17 cellular contexts compared by ENCODE assay signal in the genomic region with DNA sequence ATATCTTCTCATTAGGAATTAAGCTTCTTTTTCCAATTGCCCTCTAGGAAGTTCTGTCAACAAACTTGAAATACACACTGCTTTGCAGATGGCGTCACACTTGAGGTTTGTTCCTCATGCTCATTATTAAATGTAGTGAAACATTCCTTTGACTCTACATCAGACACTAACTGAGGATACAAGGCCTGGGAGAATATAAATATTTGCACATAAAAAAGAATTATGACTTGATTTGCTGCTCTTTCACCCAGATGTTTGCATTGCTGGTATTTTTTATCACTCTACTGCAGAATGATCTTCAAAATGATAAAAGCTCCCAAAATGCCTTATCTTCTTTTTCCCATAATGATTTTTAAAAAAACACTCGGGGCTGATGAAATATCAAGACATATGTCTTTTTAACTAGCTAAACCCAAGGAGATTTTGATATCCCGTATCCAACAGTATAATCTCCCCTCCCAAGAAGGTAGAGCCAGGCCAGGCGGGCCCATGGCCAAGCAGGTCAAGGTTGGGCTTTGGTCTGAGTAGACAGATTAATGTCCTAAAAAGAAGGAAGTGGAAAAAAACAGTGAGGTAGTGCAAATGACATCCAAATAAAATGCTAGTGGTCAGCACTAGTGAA.
DNase-seq lines count a peak whose midpoint lies in the region; ATAC-seq and TF ChIP-seq lines count a peak whose summit lies in the region.
"Had no signal": no experiment of that assay in that cellular context is flagged by ENCODE, and none has a peak within 500 bp of the region (broad histone marks: within the 10 kb centered on the region; RNA-seq: fewer than 3 reads in every experiment).

No MANE protein-coding gene starts in this region.

- peak overlapping the region; percentile 86 for H3K27ac ChIP-seq in PC-9
- H3K27ac ChIP-seq: prostate gland had no signal

- BruUV-seq in PC-9 (replicated peaks; lab: Mats Ljungman, UMichigan): no TSS peak

- H3K27me3 ChIP-seq in PC-9 (ENCODE audit: insufficient read depth, low read depth): no peaks in the 10 kb centered on the region

- POLR2A ChIA-PET in PC-9 (lab: Charles Lee; ENCODE audit: unreplicated experiment): no interaction called here

- TF ChIP-seq CTCF in PC-9 (conservative IDR thresholded peaks at IDR 0.05): no peak
- TF ChIP-seq CTCF in epithelial cell of esophagus (IDR thresholded peaks at IDR 0.05; ENCODE audit: insufficient read depth, low read depth, low read length, missing control alignments): no peak

- peaks cover 35% of the 10 kb centered on the region for H3K4me1 ChIP-seq in PC-9 (replicated peaks; ENCODE audit: insufficient read depth)
- H3K4me1 ChIP-seq: prostate gland had no signal

- H3K4me3 ChIP-seq in PC-9: no peak overlapping the region
- H3K4me3 ChIP-seq in epithelial cell of esophagus (ENCODE audit: low read length): no peak overlapping the region
- H3K4me3 ChIP-seq: prostate gland had no signal

- H3K79me2 ChIP-seq in PC-9 (ENCODE audit: low read depth): no peaks in the 10 kb centered on the region

- intact Hi-C loops in PC-9 (cut with micrococcal nuclease; ENCODE audit: unreplicated experiment) (loop anchor here (10.0 kb wide), 1 partner anchor 108 kb away; no protein-coding TSS in a partner anchor), left cardiac atrium (cut with DNase I) (no loop called here)

- 0 out of 2 replicates have a peak overlapping the region, but pooled peaks have one; percentile 9 for H2AFZ ChIP-seq in PC-9

- H4K20me1 ChIP-seq in PC-9 (ENCODE audit: insufficient read depth): no peaks in the 10 kb centered on the region

- DNase-seq in AG20443 (ENCODE audit: low spot score) (peak; percentile 74), PC-9 (peak; percentile 6 to 72), epithelial cell of esophagus (ENCODE audit: low read depth) (peak; percentile 62), myocyte (ENCODE audit: low read depth) (peak; percentile 63), NOMO-1 treated with dmso at 0.1 percent for 144 hours (lab: John Stamatoyannopoulos, UW; ENCODE audit: unreplicated experiment) (no peak), left cardiac atrium (no peak), NCI-H1436 (lab: John Stamatoyannopoulos, UW) (no peak), GOT3 (lab: John Stamatoyannopoulos, UW) (no peak)
- DNase-seq: activated CD4-positive, alpha-beta T cell treated with anti-CD3 and anti-CD28 coated beads for 36 hours; activated naive CD8-positive, alpha-beta T cell treated with anti-CD3 and anti-CD28 coated beads, Interleukin-2, amount 10 ng/mL, durations not matched to agents 7 days and 5 days; immature natural killer cell; NCI-H1417 treated with DMSO at 0.1 percent for 48 hours; stimulated activated CD4-positive, alpha-beta T cell treated with anti-CD3 and anti-CD28 coated beads, Interleukin-2, amount 100 ng/mL, for 48 hours; T-helper 1 cell; trophoblast cell had no signal

- no peaks in the 10 kb centered on the region for H3K9me3 ChIP-seq in PC-9 (ENCODE audit: insufficient read depth, low read depth)
- H3K9me3 ChIP-seq: prostate gland had no signal

- peaks cover 12% of the 10 kb centered on the region; the same call in 1 of the 2 replicates for H3F3A ChIP-seq in PC-9 (ENCODE audit: insufficient read depth, low read depth)

- H3K36me3 ChIP-seq in PC-9 (ENCODE audit: low read depth): no peaks in the 10 kb centered on the region
- H3K36me3 ChIP-seq: prostate gland had no signal

- H3K4me2 ChIP-seq in PC-9: peak overlapping the region; percentile 35

- CTCF ChIA-PET in PC-9 (lab: Charles Lee): no interaction called here

- ATAC-seq in left cardiac atrium: no peak
- ATAC-seq: activated CD4-positive, alpha-beta T cell treated with anti-CD3 and anti-CD28 coated beads for 36 hours; Panc1 had no signal

- H3K9me2 ChIP-seq in PC-9 (ENCODE audit: insufficient read depth): 0 out of 2 replicates have a peak, but pooled peaks cover 4% of the 10 kb centered on the region

Comparison
In these comparisons a context has a peak if more than half of its experiments do, and no peak if none do; other contexts are left out.
1. DNase-seq: peak in AG20443 (single experiment), PC-9 (2 of 2), epithelial cell of esophagus (single experiment) and myocyte (single experiment); none in NOMO-1 treated with dmso at 0.1 percent for 144 hours (single experiment), left cardiac atrium (single experiment), NCI-H1436 (single experiment) and GOT3 (single experiment).